In the genomic region with DNA sequence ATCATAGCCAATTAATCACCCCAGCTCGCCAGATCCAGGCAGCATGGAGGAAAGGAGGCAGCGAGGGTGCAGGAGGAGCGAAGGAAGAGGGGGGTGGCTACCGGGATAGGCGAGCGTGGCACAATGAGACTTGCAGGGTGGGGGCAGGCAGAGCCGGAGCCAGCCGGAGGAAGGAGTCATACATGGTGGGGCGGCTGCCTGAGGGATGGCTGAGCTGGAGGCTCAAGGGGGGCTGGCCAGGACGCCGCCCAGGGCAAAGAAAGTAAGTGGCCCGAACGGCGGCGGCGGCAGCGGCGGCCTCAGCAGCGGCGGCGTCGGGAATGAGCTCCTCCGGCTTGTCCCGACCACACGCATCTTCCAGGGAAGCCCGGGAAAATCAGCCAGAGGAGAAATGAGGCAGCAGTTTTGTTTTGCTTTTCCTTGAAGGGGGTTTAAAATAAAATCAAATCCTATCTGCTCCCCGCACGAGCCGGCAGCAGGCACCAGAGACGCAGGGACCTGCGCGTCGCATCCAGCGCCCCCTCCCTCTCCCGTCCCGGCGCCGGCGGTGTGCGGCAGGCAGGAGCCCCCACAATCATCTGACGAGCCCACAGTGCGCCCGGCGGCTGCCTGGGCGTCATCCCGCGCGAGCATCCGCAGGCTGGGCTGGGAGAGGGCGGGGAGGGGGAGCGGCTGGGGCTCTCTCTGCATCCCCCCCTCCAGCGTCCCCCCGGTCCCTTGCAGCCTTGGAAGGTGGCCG, we compare ENCODE assay signal across 11 cellular contexts.
DNase-seq lines count a peak whose midpoint lies in the region; ATAC-seq and TF ChIP-seq lines count a peak whose summit lies in the region.
"Had no signal": no experiment of that assay in that cellular context is flagged by ENCODE, and none has a peak within 500 bp of the region (broad histone marks: within the 10 kb centered on the region; RNA-seq: fewer than 3 reads in every experiment).

No MANE protein-coding gene starts in this region.

- peaks cover 78% of the 10 kb centered on the region for H3K27me3 Mint-ChIP-seq in mesothelial cell of epicardium (ENCODE audit: low read depth)

- peaks cover 14% of the 10 kb centered on the region for H3K4me1 Mint-ChIP-seq in mesothelial cell of epicardium

- no peak overlapping the region for H3K27ac Mint-ChIP-seq in mesothelial cell of epicardium
- H3K27ac Mint-ChIP-seq: memory B cell had no signal

- DNase-seq in A172 (ENCODE audit: low spot score) (peak; percentile 63), M059J (ENCODE audit: low read depth) (peak; percentile 3), esophagus muscularis mucosa (ENCODE audit: extremely low spot score) (no peak), mesothelial cell of epicardium (ENCODE audit: low spot score in 2 of 2, unreplicated experiment in 2 of 2) (no peak), NCI-H1694 treated with DMSO at 0.1 percent for 48 hours (lab: John Stamatoyannopoulos, UW) (no peak)
- DNase-seq in activated CD8-positive, alpha-beta memory T cell treated with anti-CD3 and anti-CD28 coated beads for 24 hours: no peak
- DNase-seq: activated CD4-positive, alpha-beta T cell treated with anti-CD3 and anti-CD28 coated beads for 1 hour had no signal

- no peak for TF ChIP-seq EP300 in esophagus muscularis mucosa (IDR thresholded peaks at IDR 0.05)

- TF ChIP-seq CTCF in esophagus muscularis mucosa (IDR thresholded peaks at IDR 0.05) (no peak), mesothelial cell of epicardium (IDR thresholded peaks at IDR 0.05; ENCODE audit: unreplicated experiment) (no peak)

- ATAC-seq in HG03139 (IDR thresholded peaks at IDR 0.05; ENCODE audit: unreplicated experiment) (no peak), HG02623 (IDR thresholded peaks at IDR 0.05; ENCODE audit: unreplicated experiment) (no peak)

- peak overlapping the region; percentile 43 to 53 (median 46) for H3K4me3 ChIP-seq in esophagus muscularis mucosa

- H3K4me3 Mint-ChIP-seq in mesothelial cell of epicardium: peak overlapping the region; percentile 59
- H3K4me3 Mint-ChIP-seq: memory B cell had no signal

- H3K27me3 ChIP-seq in esophagus muscularis mucosa: peaks cover 0 to 63% (median 14%) of the 10 kb centered on the region in 4 donors

- intact Hi-C loops in esophagus muscularis mucosa (cut with DNase I): no loop called here

- no peak overlapping the region for H3K27ac ChIP-seq in esophagus muscularis mucosa (replicated peaks in 1 of 4)
- H3K27ac ChIP-seq: C4-2B had no signal

- H3K9me3 ChIP-seq in esophagus muscularis mucosa: no peaks in the 10 kb centered on the region

- H3K9me3 Mint-ChIP-seq in mesothelial cell of epicardium: no peaks in the 10 kb centered on the region

- no peaks in the 10 kb centered on the region for H3K36me3 Mint-ChIP-seq in mesothelial cell of epicardium
- H3K36me3 Mint-ChIP-seq: memory B cell had no signal

- TF ChIP-seq POLR2A in esophagus muscularis mucosa (IDR thresholded peaks at IDR 0.05; ENCODE audit: low read depth): no peak

- H3K4me1 ChIP-seq in esophagus muscularis mucosa: peaks cover 16 to 22% (median 18%) of the 10 kb centered on the region in 4 donors

- H3K36me3 ChIP-seq in esophagus muscularis mucosa: no peaks in the 10 kb centered on the region

- WGBS in esophagus muscularis mucosa: 2% methylated on average over 41 of the region's 54 CpGs

Comparison
In these comparisons a context has a peak if more than half of its experiments do, and no peak if none do; other contexts are left out.
1. DNase-seq: peak in A172 (single experiment) and M059J (single experiment); none in esophagus muscularis mucosa (single experiment), mesothelial cell of epicardium (0 of 2), NCI-H1694 treated with DMSO at 0.1 percent for 48 hours (single experiment) and activated CD8-positive, alpha-beta memory T cell treated with anti-CD3 and anti-CD28 coated beads for 24 hours (single experiment).